ENCODE assay signal across 19 cellular contexts in genomic region chr22:36755316-36755715, GRCh38. TPM values are rescaled to one million over a fixed set of nuclear protein-coding genes. Genes with fewer than 3 reads are reported as not detected.
DNase-seq lines count a peak whose midpoint lies in the region; ATAC-seq, FAIRE-seq and TF ChIP-seq lines count a peak whose summit lies in the region.
"Had no signal": no experiment of that assay in that cellular context is flagged by ENCODE, and none has a peak within 500 bp of the region (broad histone marks: within the 10 kb centered on the region; RNA-seq: fewer than 3 reads in every experiment).

No MANE protein-coding gene starts in this region.

- H3K4me2 ChIP-seq in astrocyte (ENCODE audit: low read length): no peak overlapping the region
- H3K4me2 ChIP-seq: GM23338 had no signal

- H3K27ac ChIP-seq in heart right ventricle (no peak overlapping the region), astrocyte (ENCODE audit: low read depth, low read length) (no peak overlapping the region)
- H3K27ac ChIP-seq: 22Rv1, HL-60 had no signal

- no peak for TF ChIP-seq CTCF in heart right ventricle (IDR thresholded peaks at IDR 0.05)
- TF ChIP-seq CTCF in astrocyte (IDR thresholded peaks at IDR 0.05; ENCODE audit: insufficient read depth, low read depth, low read length): no peak
- TF ChIP-seq CTCF in osteocyte (IDR thresholded peaks at IDR 0.05): no peak

- H3K4me1 Mint-ChIP-seq in astrocyte (ENCODE audit: low read depth, unreplicated experiment) (no peaks in the 10 kb centered on the region), osteocyte (ENCODE audit: unreplicated experiment) (no peaks in the 10 kb centered on the region)
- H3K4me1 Mint-ChIP-seq in activated T-cell treated with anti-CD3 and anti-CD28 coated beads, Interleukin-2, amount 50 U/mL, for 24 hours (ENCODE audit: low read depth): peaks cover 1% of the 10 kb centered on the region

- H3K9me3 ChIP-seq in heart right ventricle (no peaks in the 10 kb centered on the region), astrocyte (ENCODE audit: insufficient read depth, low read depth, low read length) (no peaks in the 10 kb centered on the region)
- H3K9me3 ChIP-seq: HAP-1 had no signal

- peaks cover 0 to 10% (median 0%) of the 10 kb centered on the region in 9 donors for H3K36me3 ChIP-seq in heart right ventricle
- H3K36me3 ChIP-seq in astrocyte (ENCODE audit: insufficient read depth, low read length): no peaks in the 10 kb centered on the region
- H3K36me3 ChIP-seq: HAP-1 had no signal

- H3K9me3 Mint-ChIP-seq in astrocyte (ENCODE audit: unreplicated experiment): no peaks in the 10 kb centered on the region
- H3K9me3 Mint-ChIP-seq in osteocyte (ENCODE audit: unreplicated experiment): no peaks in the 10 kb centered on the region
- H3K9me3 Mint-ChIP-seq in activated T-cell treated with anti-CD3 and anti-CD28 coated beads, Interleukin-2, amount 50 U/mL, for 24 hours: no peaks in the 10 kb centered on the region
- H3K9me3 Mint-ChIP-seq: CD4-positive, CD25-positive, alpha-beta regulatory T cell; HFFc6 had no signal

- H3K4me3 ChIP-seq in heart right ventricle (no peak overlapping the region), astrocyte (ENCODE audit: insufficient read depth, low read depth, low read length) (no peak overlapping the region)
- H3K4me3 ChIP-seq: GM23338, HAP-1 had no signal

- DNase-seq in cardiac septum (ENCODE audit: low spot score) (peak; percentile 50), heart right ventricle (no peak), astrocyte (ENCODE audit: low read depth) (no peak), osteocyte (ENCODE audit: extremely low spot score, unreplicated experiment) (peak; percentile 7), UCSD-AML1 (lab: John Stamatoyannopoulos, UW; ENCODE audit: unreplicated experiment) (no peak)
- DNase-seq in activated T-cell treated with anti-CD3 and anti-CD28 coated beads, Interleukin-2, amount 50 U/mL, for 24 hours: no peak
- no peak for DNase-seq in activated naive CD4-positive, alpha-beta T cell treated with anti-CD3 and anti-CD28 coated beads, Interleukin-2, amount 50 U/mL, for 16 hours
- DNase-seq: CD4-positive, CD25-positive, alpha-beta regulatory T cell; DMS 273 treated with DMSO at 0.1 percent for 48 hours; HFFc6 had no signal

- H3K4me1 ChIP-seq in heart right ventricle: no peaks in the 10 kb centered on the region
- H3K4me1 ChIP-seq in astrocyte (ENCODE audit: insufficient read depth, low read length): no peaks in the 10 kb centered on the region
- H3K4me1 ChIP-seq: HAP-1 had no signal

- H2AFZ ChIP-seq in astrocyte (ENCODE audit: low read depth, low read length): no peak overlapping the region

- peaks cover 36% of the 10 kb centered on the region for H3K27me3 Mint-ChIP-seq in astrocyte (ENCODE audit: low read depth, unreplicated experiment)
- peaks cover 23% of the 10 kb centered on the region for H3K27me3 Mint-ChIP-seq in osteocyte (ENCODE audit: unreplicated experiment)
- peaks cover 18% of the 10 kb centered on the region for H3K27me3 Mint-ChIP-seq in activated T-cell treated with anti-CD3 and anti-CD28 coated beads, Interleukin-2, amount 50 U/mL, for 24 hours

- peak overlapping the region; percentile 71 for H3K27ac Mint-ChIP-seq in astrocyte (ENCODE audit: unreplicated experiment)
- H3K27ac Mint-ChIP-seq in osteocyte (ENCODE audit: unreplicated experiment): no peak overlapping the region
- H3K27ac Mint-ChIP-seq in activated T-cell treated with anti-CD3 and anti-CD28 coated beads, Interleukin-2, amount 50 U/mL, for 24 hours: no peak overlapping the region
- H3K27ac Mint-ChIP-seq: CD4-positive, CD25-positive, alpha-beta regulatory T cell; GM23338; HFFc6 had no signal

- H3K4me3 Mint-ChIP-seq in astrocyte (ENCODE audit: unreplicated experiment): no peak overlapping the region
- H3K4me3 Mint-ChIP-seq in osteocyte (ENCODE audit: unreplicated experiment): no peak overlapping the region
- no peak overlapping the region for H3K4me3 Mint-ChIP-seq in activated T-cell treated with anti-CD3 and anti-CD28 coated beads, Interleukin-2, amount 50 U/mL, for 24 hours
- H3K4me3 Mint-ChIP-seq: CD4-positive, CD25-positive, alpha-beta regulatory T cell; GM23338; HFFc6 had no signal

- no peaks in the 10 kb centered on the region for H3K79me2 ChIP-seq in astrocyte (ENCODE audit: insufficient read depth, low read length)

- no peak for FAIRE-seq in astrocyte (lab: Jason Lieb, UNC)
- FAIRE-seq: GM18507 had no signal

- ATAC-seq in heart right ventricle (no peak), GM21717 (IDR thresholded peaks at IDR 0.05; ENCODE audit: unreplicated experiment) (no peak)
- ATAC-seq: GM23338 had no signal

- H3K9ac ChIP-seq in astrocyte (ENCODE audit: low read length): no peak overlapping the region

- H3K36me3 Mint-ChIP-seq in astrocyte (ENCODE audit: low read depth, unreplicated experiment) (peaks cover 2% of the 10 kb centered on the region), osteocyte (ENCODE audit: unreplicated experiment) (no peaks in the 10 kb centered on the region)
- no peaks in the 10 kb centered on the region for H3K36me3 Mint-ChIP-seq in activated T-cell treated with anti-CD3 and anti-CD28 coated beads, Interleukin-2, amount 50 U/mL, for 24 hours (ENCODE audit: low read depth)

- H3K27me3 ChIP-seq in heart right ventricle: peaks cover 0 to 46% (median 40%) of the 10 kb centered on the region in 7 donors
- peaks cover 16% of the 10 kb centered on the region for H3K27me3 ChIP-seq in astrocyte (ENCODE audit: insufficient read depth, low read length)

- no peaks in the 10 kb centered on the region for H4K20me1 ChIP-seq in astrocyte (ENCODE audit: insufficient read depth, low read length)

- 80 to 83% methylated on average over 6 of the region's 6 CpGs for whole genome bisulfite sequencing in heart right ventricle, 2 donors

- intact Hi-C loops in cardiac septum (cut with DNase I): no loop called here
- intact Hi-C loops in heart right ventricle (cut with DNase I): no loop called here

RNA-seq across cellular contexts. Expression of gene IFT27, which starts 20.6 kb away (rescaled TPM):
- total RNA-seq in cardiac septum: 24.7 TPM
- total RNA-seq in heart right ventricle: 10 to 100 TPM; 20.8 to 34.4 (median 26.3) TPM
- polyA plus RNA-seq in heart right ventricle: 10 to 100 TPM; 19.6 to 63.6 TPM
- total RNA-seq in astrocyte: 30.1 and 31.8 TPM in 2 replicates
- 30.5 and 36.9 TPM in 2 replicates for total RNA-seq in osteocyte

RNA-seq across cellular contexts. Expression of gene CACNG2, which starts 51.8 kb away (rescaled TPM):
- total RNA-seq in cardiac septum (not detected), heart right ventricle (not detected), astrocyte (not detected in 2 replicates), osteocyte (not detected in 2 replicates)
- polyA plus RNA-seq in heart right ventricle: not detected
- total RNA-seq: A673; CD4-positive, CD25-positive, alpha-beta regulatory T cell; Daoy; GM23338; HFFc6 had no signal
- polyA plus RNA-seq: BJ; CD4-positive, CD25-positive, alpha-beta regulatory T cell; GM23338 had no signal

Comparison
In these comparisons a context has a peak if more than half of its experiments do, and no peak if none do; other contexts are left out.
1. DNase-seq: peak in cardiac septum (single experiment) and osteocyte (single experiment); none in heart right ventricle (0 of 2), astrocyte (single experiment), UCSD-AML1 (single experiment), activated T-cell treated with anti-CD3 and anti-CD28 coated beads, Interleukin-2, amount 50 U/mL, for 24 hours (single experiment) and activated naive CD4-positive, alpha-beta T cell treated with anti-CD3 and anti-CD28 coated beads, Interleukin-2, amount 50 U/mL, for 16 hours (single experiment).